ENCODE assay signal across 27 cellular contexts in the genomic region with DNA sequence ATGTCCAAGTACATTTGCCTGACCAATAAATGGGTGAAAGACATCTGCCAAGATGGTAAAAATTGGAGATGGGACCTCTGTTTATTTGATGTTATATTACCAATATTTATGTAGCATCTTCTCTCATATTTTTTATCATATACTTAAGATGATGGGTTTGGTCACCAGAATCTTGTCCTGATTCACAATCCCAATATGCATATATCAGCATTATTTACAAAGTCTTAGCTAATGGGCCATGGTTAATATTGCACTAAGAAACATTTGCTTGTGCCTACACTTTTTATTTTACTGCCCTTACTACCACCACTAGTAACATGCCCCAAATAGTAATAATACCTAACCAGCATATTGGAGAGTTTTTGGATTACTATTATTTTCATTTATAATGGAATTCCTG.
DNase-seq lines count a peak whose midpoint lies in the region; ATAC-seq, FAIRE-seq and TF ChIP-seq lines count a peak whose summit lies in the region.
"Had no signal": no experiment of that assay in that cellular context is flagged by ENCODE, and none has a peak within 500 bp of the region (broad histone marks: within the 10 kb centered on the region; RNA-seq: fewer than 3 reads in every experiment).

No MANE protein-coding gene starts in this region.

- intact Hi-C loops in HepG2 (cut with micrococcal nuclease; ENCODE audit: unreplicated experiment), result no loop called here
- intact Hi-C loops in right lobe of liver (cut with DNase I), result no loop called here
- intact Hi-C loops in PC-9 (cut with micrococcal nuclease; ENCODE audit: unreplicated experiment), result no loop called here

- no peak for FAIRE-seq in HepG2 (lab: Jason Lieb, UNC)
- FAIRE-seq: GM12878, GM12892, GM18507 had no signal

- no peak for TF ChIP-seq POLR2A in HepG2 (IDR thresholded peaks at IDR 0.05; ENCODE audit: insufficient read depth in 1 of 2, low read depth in 2 of 2, low read length in 2 of 2)
- no peak for TF ChIP-seq POLR2A in right lobe of liver (IDR thresholded peaks at IDR 0.05)

- H3K9me2 ChIP-seq in PC-9 (ENCODE audit: insufficient read depth), result no peaks in the 10 kb centered on the region

- H3K27ac ChIP-seq in HepG2 (ENCODE audit: extremely low read length, insufficient read depth, low read length) (no peak overlapping the region), right lobe of liver (no peak overlapping the region), PC-9 (no peak overlapping the region)
- H3K27ac ChIP-seq: 22Rv1, BLaER1 had no signal

- H3K36me3 ChIP-seq in HepG2 (replicated peaks in 1 of 2; ENCODE audit: control insufficient read depth in 1 of 2, insufficient read depth in 2 of 2, low read length in 2 of 2) (no peaks in the 10 kb centered on the region), right lobe of liver (no peaks in the 10 kb centered on the region), PC-9 (ENCODE audit: low read depth) (no peaks in the 10 kb centered on the region)
- H3K36me3 ChIP-seq: BE2C, BLaER1 had no signal

- H4K20me1 ChIP-seq in HepG2 (ENCODE audit: insufficient read depth, low read length) (no peaks in the 10 kb centered on the region), PC-9 (ENCODE audit: insufficient read depth) (no peaks in the 10 kb centered on the region)
- H4K20me1 ChIP-seq: BLaER1 had no signal

- no peak overlapping the region for H3K4me3 Mint-ChIP-seq in WTC11
- no peak overlapping the region for H3K4me3 Mint-ChIP-seq in endothelial cell (ENCODE audit: unreplicated experiment)
- H3K4me3 Mint-ChIP-seq in osteocyte (ENCODE audit: unreplicated experiment), result no peak overlapping the region
- H3K4me3 Mint-ChIP-seq: CD14-positive monocyte; CD4-positive, alpha-beta memory T cell; CD4-positive, CD25-positive, alpha-beta regulatory T cell; CD8-positive, alpha-beta memory T cell had no signal

- H3K36me3 Mint-ChIP-seq in WTC11 (no peaks in the 10 kb centered on the region), endothelial cell (ENCODE audit: low read depth, unreplicated experiment) (no peaks in the 10 kb centered on the region), osteocyte (ENCODE audit: unreplicated experiment) (no peaks in the 10 kb centered on the region)
- H3K36me3 Mint-ChIP-seq: CD14-positive monocyte; CD4-positive, alpha-beta memory T cell; CD4-positive, CD25-positive, alpha-beta regulatory T cell; CD8-positive, alpha-beta memory T cell had no signal

- DNase-seq in HepG2 (ENCODE audit: low spot score) (no peak), right lobe of liver (no peak), WTC11 (ENCODE audit: low spot score) (no peak), endothelial cell (ENCODE audit: low spot score) (no peak), osteocyte (ENCODE audit: extremely low spot score, unreplicated experiment) (no peak), mucosa of gallbladder (ENCODE audit: low spot score) (no peak), PC-9 (no peak)
- DNase-seq in activated CD4-positive, alpha-beta T cell treated with anti-CD3 and anti-CD28 coated beads, Interleukin-2, amount 50 U/mL, for 4 hours, result no peak
- DNase-seq: ACHN; BE2C; C1 segment of cervical spinal cord; CD4-positive, alpha-beta memory T cell; CD4-positive, CD25-positive, alpha-beta regulatory T cell; CD8-positive, alpha-beta memory T cell; COR-L47; DMS 273 treated with DMSO at 0.1 percent for 48 hours; DMS153; DMS79; DND-41; EL; GDM1 had no signal

- H3K9ac ChIP-seq in HepG2 (ENCODE audit: insufficient read depth, low read depth, low read length), result no peak overlapping the region
- H3K9ac ChIP-seq: BLaER1 had no signal

- CTCF ChIA-PET in HepG2 (lab: Yijun Ruan, JAX; ENCODE audit: low intra/inter-chr PET ratio, low total read pairs) (no interaction called here), WTC11 (lab: Charles Lee) (no interaction called here), PC-9 (lab: Charles Lee) (no interaction called here)

- in situ Hi-C loops in HepG2 (cut with HindIII; ENCODE audit: extremely low pct_ligation_motif_present, low pct_unique_long_range_greater_than_20kb), result no loop called here

- H3K9me3 ChIP-seq in HepG2 (ENCODE audit: low read length) (no peaks in the 10 kb centered on the region), right lobe of liver (no peaks in the 10 kb centered on the region), PC-9 (ENCODE audit: insufficient read depth, low read depth) (no peaks in the 10 kb centered on the region)
- H3K9me3 ChIP-seq: BE2C, BLaER1 had no signal

- H3K27me3 ChIP-seq in HepG2 (ENCODE audit: control insufficient read depth in 1 of 2, insufficient read depth in 2 of 2, low read length in 2 of 2), result no peaks in the 10 kb centered on the region
- H3K27me3 ChIP-seq in right lobe of liver, result no peaks in the 10 kb centered on the region
- H3K27me3 ChIP-seq in PC-9 (ENCODE audit: insufficient read depth, low read depth), result no peaks in the 10 kb centered on the region
- H3K27me3 ChIP-seq: BE2C, BLaER1 had no signal

- BruUV-seq in HepG2 (replicated peaks; lab: Mats Ljungman, UMichigan) (no TSS peak), PC-9 (replicated peaks; lab: Mats Ljungman, UMichigan) (no TSS peak)

- no peak for TF ChIP-seq CTCF in HepG2 (CRISPR knock-in tag; IDR thresholded peaks at IDR 0.05)
- no peak for TF ChIP-seq CTCF in right lobe of liver (IDR thresholded peaks at IDR 0.05)
- TF ChIP-seq CTCF in WTC11 (IDR thresholded peaks at IDR 0.05), result no peak
- no peak for TF ChIP-seq CTCF in endothelial cell (IDR thresholded peaks at IDR 0.05; ENCODE audit: unreplicated experiment)
- TF ChIP-seq CTCF in osteocyte (IDR thresholded peaks at IDR 0.05), result no peak
- no peak for TF ChIP-seq CTCF in PC-9 (conservative IDR thresholded peaks at IDR 0.05)

- H3K4me2 ChIP-seq in HepG2 (ENCODE audit: low read depth, low read length) (no peak overlapping the region), PC-9 (no peak overlapping the region)
- H3K4me2 ChIP-seq: BLaER1 had no signal

- H3K4me1 ChIP-seq in HepG2 (ENCODE audit: insufficient read depth, low read length), result no peaks in the 10 kb centered on the region
- no peaks in the 10 kb centered on the region for H3K4me1 ChIP-seq in right lobe of liver
- H3K4me1 ChIP-seq in PC-9 (replicated peaks; ENCODE audit: insufficient read depth), result no peaks in the 10 kb centered on the region
- H3K4me1 ChIP-seq: BE2C, BLaER1 had no signal

- H3K4me1 Mint-ChIP-seq in WTC11 (peaks cover 12% of the 10 kb centered on the region), endothelial cell (ENCODE audit: unreplicated experiment) (peaks cover 2% of the 10 kb centered on the region), osteocyte (ENCODE audit: unreplicated experiment) (peaks cover 72% of the 10 kb centered on the region)
- H3K4me1 Mint-ChIP-seq: CD14-positive monocyte; CD4-positive, alpha-beta memory T cell; CD4-positive, CD25-positive, alpha-beta regulatory T cell; CD8-positive, alpha-beta memory T cell had no signal

- H3K27me3 Mint-ChIP-seq in WTC11 (ENCODE audit: low read depth) (no peaks in the 10 kb centered on the region), endothelial cell (ENCODE audit: unreplicated experiment) (peaks cover 2% of the 10 kb centered on the region), osteocyte (ENCODE audit: unreplicated experiment) (no peaks in the 10 kb centered on the region)
- H3K27me3 Mint-ChIP-seq: CD4-positive, alpha-beta memory T cell had no signal

- TF ChIP-seq EP300 in HepG2 (IDR thresholded peaks at IDR 0.05; ENCODE audit: low read depth in 2 of 2, low read length in 2 of 2), result no peak
- no peak for TF ChIP-seq EP300 in HepG2 (CRISPR knock-in tag; IDR thresholded peaks at IDR 0.05; ENCODE audit: borderline replicate concordance)

- H3K79me2 ChIP-seq in HepG2 (ENCODE audit: insufficient read depth, low read length) (no peaks in the 10 kb centered on the region), PC-9 (ENCODE audit: low read depth) (no peaks in the 10 kb centered on the region)

- H2AFZ ChIP-seq in HepG2 (ENCODE audit: low read length), result no peak overlapping the region
- H2AFZ ChIP-seq in PC-9, result no peak overlapping the region

- no peaks in the 10 kb centered on the region for H3F3A ChIP-seq in PC-9 (ENCODE audit: insufficient read depth, low read depth)

- ATAC-seq in HepG2, result no peak
- no peak for ATAC-seq in right lobe of liver
- no peak for ATAC-seq in WTC11
- ATAC-seq: GM12878 had no signal

- POLR2A ChIA-PET in HepG2 (lab: Yijun Ruan, JAX) (no interaction called here), WTC11 (lab: Charles Lee) (no interaction called here), PC-9 (lab: Charles Lee; ENCODE audit: unreplicated experiment) (no interaction called here)

- H3K9me3 Mint-ChIP-seq in WTC11 (peaks cover 1% of the 10 kb centered on the region), endothelial cell (ENCODE audit: unreplicated experiment) (no peaks in the 10 kb centered on the region), osteocyte (ENCODE audit: unreplicated experiment) (peaks cover under 1% of the 10 kb centered on the region)

- TF ChIP-seq RAD21 in HepG2 (CRISPR knock-in tag; IDR thresholded peaks at IDR 0.05), result no peak

- H3K27ac Mint-ChIP-seq in WTC11 (0 out of 2 replicates have a peak overlapping the region, but pooled peaks have one; percentile 38), endothelial cell (ENCODE audit: unreplicated experiment) (peak overlapping the region; percentile 33), osteocyte (ENCODE audit: unreplicated experiment) (peak overlapping the region; percentile 95)
- H3K27ac Mint-ChIP-seq: CD14-positive monocyte; CD4-positive, alpha-beta memory T cell; CD4-positive, CD25-positive, alpha-beta regulatory T cell; CD8-positive, alpha-beta memory T cell had no signal

- H3K4me3 ChIP-seq in HepG2 (replicated peaks in 1 of 3; ENCODE audit: insufficient read depth in 1 of 3, low read depth in 2 of 3, low read length in 3 of 3), result no peak overlapping the region
- no peak overlapping the region for H3K4me3 ChIP-seq in right lobe of liver
- H3K4me3 ChIP-seq in PC-9, result no peak overlapping the region
- H3K4me3 ChIP-seq: BLaER1, GM12878 had no signal

TF ChIP-seq in HepG2, 621 proteins besides CTCF, POLR2A, EP300 and RAD21:
- TF ChIP-seq MAFF (IDR thresholded peaks at IDR 0.05; ENCODE audit: low read depth, low read length) (peak; percentile 77), ONECUT2 (CRISPR knock-in tag; IDR thresholded peaks at IDR 0.05) (no peak), MAFK (conservative IDR thresholded peaks at IDR 0.05 in 1 of 2, IDR thresholded peaks at IDR 0.05 in 1 of 2; ENCODE audit: low read length in 2 of 2) (peak; percentile 80 to 84), ZNF44 (CRISPR knock-in tag; IDR thresholded peaks at IDR 0.05) (no peak)
TF ChIP-seq in HepG2: peak in this region for 2.

TF ChIP-seq in WTC11, 78 proteins besides CTCF, POLR2A, EP300 and RAD21 (continues in another document):
- TF ChIP-seq, protein P1, sequence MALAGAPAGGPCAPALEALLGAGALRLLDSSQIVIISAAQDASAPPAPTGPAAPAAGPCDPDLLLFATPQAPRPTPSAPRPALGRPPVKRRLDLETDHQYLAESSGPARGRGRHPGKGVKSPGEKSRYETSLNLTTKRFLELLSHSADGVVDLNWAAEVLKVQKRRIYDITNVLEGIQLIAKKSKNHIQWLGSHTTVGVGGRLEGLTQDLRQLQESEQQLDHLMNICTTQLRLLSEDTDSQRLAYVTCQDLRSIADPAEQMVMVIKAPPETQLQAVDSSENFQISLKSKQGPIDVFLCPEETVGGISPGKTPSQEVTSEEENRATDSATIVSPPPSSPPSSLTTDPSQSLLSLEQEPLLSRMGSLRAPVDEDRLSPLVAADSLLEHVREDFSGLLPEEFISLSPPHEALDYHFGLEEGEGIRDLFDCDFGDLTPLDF (CRISPR knock-in tag; IDR thresholded peaks at IDR 0.05), result no peak
- TF ChIP-seq SMAD3 (CRISPR knock-in tag; IDR thresholded peaks at IDR 0.05; ENCODE audit: borderline replicate concordance) (no peak), TP53 (CRISPR knock-in tag; IDR thresholded peaks at IDR 0.05) (no peak)

Comparison
In these comparisons a context has a peak if more than half of its experiments do, and no peak if none do; other contexts are left out.
1. H3K27ac Mint-ChIP-seq: peak in every context shown above with its lines; median percentile 95 in osteocyte; 38 in WTC11; 33 in endothelial cell.